Comparison of ENCODE assay signal across 18 cellular contexts in the genomic region with DNA sequence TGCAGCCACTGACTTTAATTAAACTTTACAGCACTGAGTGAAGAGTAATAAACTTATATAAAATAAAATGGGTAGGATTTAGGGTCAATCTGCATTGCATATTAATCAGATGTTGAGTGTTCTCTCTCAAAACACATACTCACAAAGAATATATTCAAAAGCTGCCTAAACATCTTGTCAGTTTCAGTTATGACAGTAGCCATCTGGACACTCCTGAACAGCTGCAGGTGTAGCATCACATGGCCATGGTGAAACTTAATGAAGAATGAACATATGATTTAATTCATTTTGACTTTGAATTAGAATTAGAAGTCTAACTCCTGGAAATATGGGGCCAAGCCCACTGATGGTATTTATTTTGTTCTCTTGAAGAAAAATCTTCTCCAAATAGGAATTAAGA.
DNase-seq lines count a peak whose midpoint lies in the region; TF ChIP-seq lines count a peak whose summit lies in the region.
"Had no signal": no experiment of that assay in that cellular context is flagged by ENCODE, and none has a peak within 500 bp of the region (broad histone marks: within the 10 kb centered on the region; RNA-seq: fewer than 3 reads in every experiment).

No MANE protein-coding gene starts in this region.

- no peak overlapping the region for H2AFZ ChIP-seq in MM.1S (ENCODE audit: low read length)

- DNase-seq in NCI-H82 (lab: John Stamatoyannopoulos, UW) (peak; percentile 50), NCI-H82 treated with DMSO at 0.1 percent for 48 hours (lab: John Stamatoyannopoulos, UW; ENCODE audit: unreplicated experiment) (no peak), MM.1S (peak; percentile 76), SK-N-DZ (ENCODE audit: low spot score) (peak; percentile 38)
- DNase-seq in CD4-positive, alpha-beta memory T cell, result no peak
- no peak for DNase-seq in NK-92 treated with Interleukin-12 subunit alpha and Interleukin-12 subunit beta, amount 100 ng/mL, for 24 hours (lab: John Stamatoyannopoulos, UW)
- DNase-seq: 8988T; ACHN; BE2C; C1 segment of cervical spinal cord; Caco-2; Calu3; CD4-positive, CD25-positive, alpha-beta regulatory T cell; CD8-positive, alpha-beta T cell; DMS79 treated with DMSO at 0.1 percent for 48 hours; GF-D8 had no signal

- H3K36me3 Mint-ChIP-seq in CD4-positive, alpha-beta memory T cell, result no peaks in the 10 kb centered on the region
- H3K36me3 Mint-ChIP-seq: CD14-positive monocyte; CD4-positive, CD25-positive, alpha-beta regulatory T cell; CD8-positive, alpha-beta T cell had no signal

- no peaks in the 10 kb centered on the region for H3K27me3 Mint-ChIP-seq in CD4-positive, alpha-beta memory T cell
- H3K27me3 Mint-ChIP-seq: CD4-positive, CD25-positive, alpha-beta regulatory T cell had no signal

- POLR2A ChIA-PET in CD4-positive, alpha-beta memory T cell (lab: Charles Lee; ENCODE audit: partially characterized antibody), result no interaction called here

- H4K20me1 ChIP-seq in MM.1S (ENCODE audit: insufficient read depth, low read length), result no peaks in the 10 kb centered on the region
- H4K20me1 ChIP-seq: BLaER1 had no signal

- H3K4me1 Mint-ChIP-seq in CD4-positive, alpha-beta memory T cell, result no peaks in the 10 kb centered on the region
- H3K4me1 Mint-ChIP-seq: CD14-positive monocyte; CD4-positive, CD25-positive, alpha-beta regulatory T cell had no signal

- CTCF ChIA-PET in CD4-positive, alpha-beta memory T cell (lab: Charles Lee; ENCODE audit: partially characterized antibody), result no interaction called here

- peak overlapping the region; percentile 33; the same call in 1 of the 2 replicates for H3K27ac ChIP-seq in MM.1S (ENCODE audit: low read length)
- H3K27ac ChIP-seq in CD4-positive, alpha-beta memory T cell (ENCODE audit: low read depth, low read length), result no peak overlapping the region
- H3K27ac ChIP-seq: BLaER1 had no signal

- H3K27me3 ChIP-seq in MM.1S (replicated peaks; ENCODE audit: insufficient read depth, low read length), result no peaks in the 10 kb centered on the region
- no peaks in the 10 kb centered on the region for H3K27me3 ChIP-seq in CD4-positive, alpha-beta memory T cell (ENCODE audit: insufficient read depth, low read length)
- H3K27me3 ChIP-seq: BE2C, BLaER1 had no signal

- H3K4me2 ChIP-seq in MM.1S (ENCODE audit: low read depth, low read length), result 0 out of 2 replicates have a peak overlapping the region, but pooled peaks have one; percentile 15
- H3K4me2 ChIP-seq: BLaER1 had no signal

- H3K9me3 ChIP-seq in MM.1S (replicated peaks; ENCODE audit: insufficient read depth, low read length), result no peaks in the 10 kb centered on the region
- no peaks in the 10 kb centered on the region for H3K9me3 ChIP-seq in CD4-positive, alpha-beta memory T cell (ENCODE audit: control insufficient read depth in 1 of 2, low read length in 2 of 2)
- H3K9me3 ChIP-seq: BE2C, BLaER1, Caco-2 had no signal

- no peak overlapping the region for H3K27ac Mint-ChIP-seq in CD4-positive, alpha-beta memory T cell
- H3K27ac Mint-ChIP-seq: CD14-positive monocyte; CD4-positive, CD25-positive, alpha-beta regulatory T cell; CD8-positive, alpha-beta T cell had no signal

- H3K4me3 Mint-ChIP-seq in CD4-positive, alpha-beta memory T cell, result no peak overlapping the region
- H3K4me3 Mint-ChIP-seq: CD14-positive monocyte; CD4-positive, CD25-positive, alpha-beta regulatory T cell; CD8-positive, alpha-beta T cell had no signal

- no peaks in the 10 kb centered on the region for H3K79me2 ChIP-seq in MM.1S (ENCODE audit: low read length)

- H3K4me3 ChIP-seq in MM.1S (ENCODE audit: low read length), result no peak overlapping the region
- no peak overlapping the region for H3K4me3 ChIP-seq in CD4-positive, alpha-beta memory T cell (ENCODE audit: low read length in 2 of 2)
- H3K4me3 ChIP-seq: BLaER1 had no signal

- no peak for TF ChIP-seq CTCF in MM.1S (IDR thresholded peaks at IDR 0.05; ENCODE audit: low read length)

- H3F3A ChIP-seq in MM.1S (ENCODE audit: insufficient read depth, low read length), result peaks cover 15% of the 10 kb centered on the region

- H3K9ac ChIP-seq in MM.1S (ENCODE audit: low read length), result no peak overlapping the region
- H3K9ac ChIP-seq: BLaER1 had no signal

- intact Hi-C loops in CD4-positive, alpha-beta memory T cell (cut with micrococcal nuclease), result no loop called here

- H3K4me1 ChIP-seq in MM.1S (ENCODE audit: low read length), result peaks cover 25% of the 10 kb centered on the region
- H3K4me1 ChIP-seq in CD4-positive, alpha-beta memory T cell (ENCODE audit: insufficient read depth, low read length), result no peaks in the 10 kb centered on the region
- H3K4me1 ChIP-seq: BE2C, Caco-2 had no signal

- no peaks in the 10 kb centered on the region for H3K36me3 ChIP-seq in MM.1S (replicated peaks; ENCODE audit: insufficient read depth, low read length)
- H3K36me3 ChIP-seq in CD4-positive, alpha-beta memory T cell (ENCODE audit: insufficient read depth, low read length), result no peaks in the 10 kb centered on the region
- H3K36me3 ChIP-seq: BE2C, BLaER1 had no signal

- no peaks in the 10 kb centered on the region for H3K9me2 ChIP-seq in MM.1S (replicated peaks; ENCODE audit: insufficient read depth, low read length)

- peaks cover 4 to 25% (median 11%) of the 10 kb centered on the region in 8 donors for H3K9me3 Mint-ChIP-seq in CD4-positive, alpha-beta memory T cell

Comparison
In these comparisons a context has a peak if more than half of its experiments do, and no peak if none do; other contexts are left out.
1. DNase-seq: peak in NCI-H82 (single experiment), MM.1S (single experiment) and SK-N-DZ (single experiment); none in NCI-H82 treated with DMSO at 0.1 percent for 48 hours (single experiment), CD4-positive, alpha-beta memory T cell (0 of 5) and NK-92 treated with Interleukin-12 subunit alpha and Interleukin-12 subunit beta, amount 100 ng/mL, for 24 hours (single experiment).